Comparison of ENCODE assay signal across 8 cellular contexts in genomic region chr10:3887885-3888476, GRCh38.
DNase-seq lines count a peak whose midpoint lies in the region; ATAC-seq and TF ChIP-seq lines count a peak whose summit lies in the region.

No MANE protein-coding gene starts in this region.

- no peaks in the 10 kb centered on the region for H3K9me3 ChIP-seq in gastroesophageal sphincter
- no peaks in the 10 kb centered on the region for H3K9me3 ChIP-seq in sigmoid colon

- H3K27me3 ChIP-seq in gastroesophageal sphincter (no peaks in the 10 kb centered on the region), sigmoid colon (no peaks in the 10 kb centered on the region), dorsolateral prefrontal cortex (peaks cover 0 to 6% (median 0%) of the 10 kb centered on the region in 45 donors)

- ATAC-seq in GM19395 (IDR thresholded peaks at IDR 0.05; ENCODE audit: unreplicated experiment) = peak; percentile 62
- ATAC-seq in gastroesophageal sphincter = peak; percentile 77

- TF ChIP-seq POLR2A in gastroesophageal sphincter (IDR thresholded peaks at IDR 0.05) = no peak
- no peak for TF ChIP-seq POLR2A in sigmoid colon (IDR thresholded peaks at IDR 0.05)

- no peak overlapping the region for H3K4me3 ChIP-seq in gastroesophageal sphincter
- no peak overlapping the region for H3K4me3 ChIP-seq in sigmoid colon
- no peak overlapping the region for H3K4me3 ChIP-seq in dorsolateral prefrontal cortex

- in situ Hi-C loops in ACHN (cut with HindIII; ENCODE audit: low pct_ligation_motif_present, low pct_unique_long_range_greater_than_20kb, low sequenced_read_pairs) = no loop called here

- H3K4me1 ChIP-seq in gastroesophageal sphincter (peaks cover 9 to 41% (median 10%) of the 10 kb centered on the region in 3 donors), sigmoid colon (peaks cover 0 to 31% (median 24%) of the 10 kb centered on the region in 4 donors)

- intact Hi-C loops in sigmoid colon (cut with DNase I) = loop anchor here (1.0 to 10.0 kb wide), 3 partner anchors 36 to 357 kb away; no protein-coding TSS in a partner anchor
- intact Hi-C loops in dorsolateral prefrontal cortex (cut with DNase I) = no loop called here

- WGBS in gastroesophageal sphincter (ENCODE audit: low coverage in 1 of 2), 2 donors = 31 to 36% methylated on average over 4 to 9 of the region's 9 CpGs
- WGBS in sigmoid colon, 2 donors = 50 to 55% methylated on average over 9 of the region's 9 CpGs

- TF ChIP-seq EP300 in gastroesophageal sphincter (IDR thresholded peaks at IDR 0.05) = peak; percentile 90
- TF ChIP-seq EP300 in sigmoid colon (IDR thresholded peaks at IDR 0.05) = peak in 2 of 4 donors; percentile 77 to 92

- peak overlapping the region; percentile 85 to 99 (median 89) for H3K27ac ChIP-seq in gastroesophageal sphincter
- peak overlapping the region; percentile 84 to 93 (median 89) for H3K27ac ChIP-seq in sigmoid colon
- peak overlapping the region in 15 of 59 donors; percentile 42 to 75 (median 60) for H3K27ac ChIP-seq in dorsolateral prefrontal cortex

- TF ChIP-seq CTCF in gastroesophageal sphincter (IDR thresholded peaks at IDR 0.05) (no peak), sigmoid colon (IDR thresholded peaks at IDR 0.05) (no peak), dorsolateral prefrontal cortex (IDR thresholded peaks at IDR 0.05 in 54 of 56, conservative IDR thresholded peaks at IDR 0.05 in 2 of 56; ENCODE audit: low read depth in 1 of 56, partially characterized antibody in 56 of 56) (no peak)

- H3K36me3 ChIP-seq in gastroesophageal sphincter = no peaks in the 10 kb centered on the region
- no peaks in the 10 kb centered on the region for H3K36me3 ChIP-seq in sigmoid colon

- peak; percentile 82 for DNase-seq in ACHN
- DNase-seq in HPDE6-E6E7 (ENCODE audit: extremely low spot score) = peak; percentile 37
- peak; percentile 43 for DNase-seq in activated T-cell treated with anti-CD3 and anti-CD28 coated beads for 24 hours (ENCODE audit: low read depth)
- peak; percentile 83 for DNase-seq in sigmoid colon
- DNase-seq in NCI-H2196 (lab: John Stamatoyannopoulos, UW; ENCODE audit: unreplicated experiment) = no peak
- DNase-seq in dorsolateral prefrontal cortex = no peak

Comparison
In these comparisons a context has a peak if more than half of its experiments do, and no peak if none do; other contexts are left out.
1. DNase-seq: peak in ACHN (single experiment), HPDE6-E6E7 (single experiment), activated T-cell treated with anti-CD3 and anti-CD28 coated beads for 24 hours (single experiment) and sigmoid colon (single experiment); none in NCI-H2196 (single experiment) and dorsolateral prefrontal cortex (0 of 10).